13 cellular contexts compared by ENCODE assay signal in genomic region chr15:70504988-70505387, GRCh38.
A peak's percentile ranks its signal among the peaks of the same experiment; 100 is the strongest.
DNase-seq lines count a peak whose midpoint lies in the region; ATAC-seq, FAIRE-seq and TF ChIP-seq lines count a peak whose summit lies in the region.
"Had no signal": no experiment of that assay in that cellular context is flagged by ENCODE, and none has a peak within 500 bp of the region (broad histone marks: within the 10 kb centered on the region; RNA-seq: fewer than 3 reads in every experiment).

No MANE protein-coding gene starts in this region.

- peaks cover 5% of the 10 kb centered on the region for H3K36me3 Mint-ChIP-seq in T-helper 2 cell treated with Interferon-gamma antibody and Interleukin-4, amounts not matched to agents 5 μg/mL and 100 μg/mL, for 36 hours (ENCODE audit: low read depth)
- H3K36me3 Mint-ChIP-seq in astrocyte (ENCODE audit: low read depth, unreplicated experiment) (peaks cover 3% of the 10 kb centered on the region), neural crest cell (ENCODE audit: low read depth) (peaks cover 4% of the 10 kb centered on the region)

- H3K4me2 ChIP-seq in astrocyte (ENCODE audit: low read length) (peak overlapping the region; percentile 46), trophoblast cell (ENCODE audit: low read length) (no peak overlapping the region)

- H2BK120ac ChIP-seq in trophoblast cell (ENCODE audit: insufficient read depth, low read length, poor library complexity), result no peak overlapping the region

- no peaks in the 10 kb centered on the region for H3K79me1 ChIP-seq in trophoblast cell (ENCODE audit: low read length)

- H3K18ac ChIP-seq in trophoblast cell (ENCODE audit: low read length), result no peak overlapping the region

- no peak overlapping the region for H4K8ac ChIP-seq in trophoblast cell (ENCODE audit: low read depth, low read length)

- H3K23ac ChIP-seq in trophoblast cell (ENCODE audit: low read length), result no peak overlapping the region

- WGBS in trophoblast cell (ENCODE audit: extremely low coverage, insufficient coverage, insufficient read length), result no CpG with 5 or more reads among the region's 12 CpGs

- peaks cover 5% of the 10 kb centered on the region for H3K9me3 ChIP-seq in astrocyte (ENCODE audit: insufficient read depth, low read depth, low read length)
- peaks cover 8% of the 10 kb centered on the region for H3K9me3 ChIP-seq in trophoblast cell (ENCODE audit: insufficient read depth, low read depth, low read length)

- H3K36me3 ChIP-seq in astrocyte (ENCODE audit: insufficient read depth, low read length), result no peaks in the 10 kb centered on the region
- no peaks in the 10 kb centered on the region for H3K36me3 ChIP-seq in trophoblast cell (ENCODE audit: control insufficient read depth in 1 of 2, insufficient read depth in 2 of 2, low read length in 2 of 2)
- H3K36me3 ChIP-seq: sigmoid colon had no signal

- no peaks in the 10 kb centered on the region for H3K79me2 ChIP-seq in astrocyte (ENCODE audit: insufficient read depth, low read length)
- no peaks in the 10 kb centered on the region for H3K79me2 ChIP-seq in trophoblast cell (ENCODE audit: control insufficient read depth, insufficient read depth, low read length, poor library complexity)

- DNase-seq in T-helper 2 cell treated with Interferon-gamma antibody and Interleukin-4, amounts not matched to agents 5 μg/mL and 100 μg/mL, for 36 hours (ENCODE audit: low spot score), result no peak
- no peak for DNase-seq in T-helper 2 cell
- DNase-seq in astrocyte (ENCODE audit: low read depth), result no peak
- no peak for DNase-seq in neural crest cell (ENCODE audit: low read depth, low spot score)
- DNase-seq in trophoblast cell, result no peak
- DNase-seq in stimulated activated CD4-positive, alpha-beta T cell treated with anti-CD3 and anti-CD28 coated beads, Interleukin-2, amount 100 ng/mL, for 24 hours, result no peak
- DNase-seq: erythroblast, H9 had no signal

- no peak overlapping the region for H3K4ac ChIP-seq in trophoblast cell (ENCODE audit: low read depth, low read length)

- peak overlapping the region; percentile 36 for H3K27ac Mint-ChIP-seq in T-helper 2 cell treated with Interferon-gamma antibody and Interleukin-4, amounts not matched to agents 5 μg/mL and 100 μg/mL, for 36 hours
- H3K27ac Mint-ChIP-seq in astrocyte (ENCODE audit: unreplicated experiment) (peak overlapping the region; percentile 30), neural crest cell (ENCODE audit: unreplicated experiment) (peak overlapping the region; percentile 95)
- H3K27ac Mint-ChIP-seq: type B pancreatic cell had no signal

- TF ChIP-seq CTCF in astrocyte (IDR thresholded peaks at IDR 0.05; ENCODE audit: insufficient read depth, low read depth, low read length), result no peak
- TF ChIP-seq CTCF in neural crest cell (conservative IDR thresholded peaks at IDR 0.05), result no peak

- peaks cover 21% of the 10 kb centered on the region for H3K27me3 Mint-ChIP-seq in T-helper 2 cell treated with Interferon-gamma antibody and Interleukin-4, amounts not matched to agents 5 μg/mL and 100 μg/mL, for 36 hours (ENCODE audit: low read depth)
- H3K27me3 Mint-ChIP-seq in astrocyte (ENCODE audit: low read depth, unreplicated experiment) (peaks cover 29% of the 10 kb centered on the region), neural crest cell (ENCODE audit: low read depth) (no peaks in the 10 kb centered on the region)

- H3K4me3 ChIP-seq in astrocyte (ENCODE audit: insufficient read depth, low read depth, low read length), result no peak overlapping the region
- no peak overlapping the region for H3K4me3 ChIP-seq in trophoblast cell (ENCODE audit: low read depth, low read length)
- H3K4me3 ChIP-seq: sigmoid colon had no signal

- H3K14ac ChIP-seq in trophoblast cell (ENCODE audit: low read length), result no peak overlapping the region

- H3K4me3 Mint-ChIP-seq in T-helper 2 cell treated with Interferon-gamma antibody and Interleukin-4, amounts not matched to agents 5 μg/mL and 100 μg/mL, for 36 hours, result peak overlapping the region; percentile 62
- H3K4me3 Mint-ChIP-seq in astrocyte (ENCODE audit: unreplicated experiment) (no peak overlapping the region), neural crest cell (no peak overlapping the region)
- H3K4me3 Mint-ChIP-seq: type B pancreatic cell had no signal

- no peak overlapping the region for H2AFZ ChIP-seq in astrocyte (ENCODE audit: low read depth, low read length)
- no peak overlapping the region for H2AFZ ChIP-seq in trophoblast cell (ENCODE audit: insufficient read depth, low read length, poor library complexity)

- H3K4me1 ChIP-seq in astrocyte (ENCODE audit: insufficient read depth, low read length), result peaks cover 53% of the 10 kb centered on the region
- H3K4me1 ChIP-seq in trophoblast cell (ENCODE audit: control insufficient read depth in 1 of 2, insufficient read depth in 2 of 2, low read length in 2 of 2), result peaks cover 19 to 25% of the 10 kb centered on the region in 2 experiments

- no peak overlapping the region for H3K9ac ChIP-seq in astrocyte (ENCODE audit: low read length)
- no peak overlapping the region for H3K9ac ChIP-seq in trophoblast cell (ENCODE audit: low read length)

- H3K4me1 Mint-ChIP-seq in T-helper 2 cell treated with Interferon-gamma antibody and Interleukin-4, amounts not matched to agents 5 μg/mL and 100 μg/mL, for 36 hours (ENCODE audit: low read depth), result peaks cover 65% of the 10 kb centered on the region
- peaks cover 48% of the 10 kb centered on the region for H3K4me1 Mint-ChIP-seq in astrocyte (ENCODE audit: low read depth, unreplicated experiment)
- H3K4me1 Mint-ChIP-seq in neural crest cell, result peaks cover 44% of the 10 kb centered on the region

- no peak overlapping the region for H2BK5ac ChIP-seq in trophoblast cell (ENCODE audit: low read depth, low read length, poor library complexity)

- H3K27me3 ChIP-seq in astrocyte (ENCODE audit: insufficient read depth, low read length) (peaks cover 3% of the 10 kb centered on the region), trophoblast cell (ENCODE audit: insufficient read depth, low read length) (no peaks in the 10 kb centered on the region)
- H3K27me3 ChIP-seq: sigmoid colon had no signal

- H4K12ac ChIP-seq in trophoblast cell (ENCODE audit: low read depth, low read length), result no peak overlapping the region

- no peaks in the 10 kb centered on the region for H4K20me1 ChIP-seq in astrocyte (ENCODE audit: insufficient read depth, low read length)

- peak overlapping the region; percentile 47 for H3K27ac ChIP-seq in astrocyte (ENCODE audit: low read depth, low read length)
- H3K27ac ChIP-seq in trophoblast cell (ENCODE audit: low read depth, low read length), result no peak overlapping the region

- H2AK5ac ChIP-seq in trophoblast cell (ENCODE audit: low read length), result no peak overlapping the region

- no peak overlapping the region for H4K91ac ChIP-seq in trophoblast cell (ENCODE audit: low read depth, low read length)

- FAIRE-seq in astrocyte (lab: Jason Lieb, UNC), result no peak
- FAIRE-seq: bronchial epithelial cell had no signal

- peaks cover 11% of the 10 kb centered on the region for H3K9me3 Mint-ChIP-seq in T-helper 2 cell treated with Interferon-gamma antibody and Interleukin-4, amounts not matched to agents 5 μg/mL and 100 μg/mL, for 36 hours
- H3K9me3 Mint-ChIP-seq in astrocyte (ENCODE audit: unreplicated experiment) (peaks cover 5% of the 10 kb centered on the region), neural crest cell (peaks cover 4% of the 10 kb centered on the region)

- ATAC-seq in HG03439 (IDR thresholded peaks at IDR 0.05; ENCODE audit: unreplicated experiment), result peak; percentile 6
- no peak for ATAC-seq in GM21825 (IDR thresholded peaks at IDR 0.05; ENCODE audit: unreplicated experiment)

- no peak overlapping the region for H2BK12ac ChIP-seq in trophoblast cell (ENCODE audit: low read length)

Comparison
In these comparisons a context has a peak if more than half of its experiments do, and no peak if none do; other contexts are left out.
1. H3K27ac Mint-ChIP-seq: peak in every context shown above with its lines; median percentile 95 in neural crest cell; 36 in T-helper 2 cell treated with Interferon-gamma antibody and Interleukin-4, amounts not matched to agents 5 μg/mL and 100 μg/mL, for 36 hours; 30 in astrocyte.